In the genomic region with DNA sequence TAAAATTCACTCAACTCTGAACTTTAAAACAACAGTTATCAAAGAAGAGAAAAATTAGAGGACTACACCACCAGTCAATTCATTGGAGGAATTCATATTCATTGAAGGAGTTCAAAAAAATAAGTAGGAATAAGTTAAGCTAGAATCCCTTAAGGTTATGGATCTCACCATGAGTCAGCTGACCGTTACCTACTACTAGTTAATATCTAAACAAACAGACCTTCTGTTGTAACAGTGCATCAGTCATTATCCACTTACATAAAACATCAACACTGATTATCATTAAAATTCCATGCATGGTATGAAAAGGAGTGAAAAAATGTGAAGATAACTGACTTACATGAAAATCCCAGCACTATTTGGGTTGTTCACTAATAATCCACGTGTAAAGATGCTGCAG, we compare ENCODE assay signal across 16 cellular contexts. TPM values are rescaled to one million over a fixed set of nuclear protein-coding genes. Genes with fewer than 3 reads are reported as not detected.
DNase-seq lines count a peak whose midpoint lies in the region; ATAC-seq, FAIRE-seq and TF ChIP-seq lines count a peak whose summit lies in the region.
"Had no signal": no experiment of that assay in that cellular context is flagged by ENCODE, and none has a peak within 500 bp of the region (broad histone marks: within the 10 kb centered on the region; RNA-seq: fewer than 3 reads in every experiment).

No MANE protein-coding gene starts in this region.

- 76% methylated on average over 2 of the region's 2 CpGs for WGBS in mammary epithelial cell (ENCODE audit: low coverage, missing lambda C conversion rate)
- WGBS in right cardiac atrium: 76% methylated on average over 2 of the region's 2 CpGs

- H3K9me3 ChIP-seq in HEK293 (ENCODE audit: control insufficient read depth, insufficient read depth, low read depth, low read length) (no peaks in the 10 kb centered on the region), mammary epithelial cell (replicated peaks; ENCODE audit: insufficient read depth, low read length) (no peaks in the 10 kb centered on the region), osteoblast (ENCODE audit: low read depth, low read length) (no peaks in the 10 kb centered on the region), right cardiac atrium (ENCODE audit: control insufficient read depth, low read length) (no peaks in the 10 kb centered on the region)
- H3K9me3 ChIP-seq: SJSA1 had no signal

- ATAC-seq in right cardiac atrium: no peak
- ATAC-seq: CD8-positive, alpha-beta T cell; K562 had no signal

- H3K4me2 ChIP-seq in mammary epithelial cell (ENCODE audit: insufficient read depth, low read depth, low read length): no peak overlapping the region
- no peak overlapping the region for H3K4me2 ChIP-seq in osteoblast (ENCODE audit: insufficient read depth, low read length)

- in situ Hi-C loops in mammary epithelial cell (cut with MboI; ENCODE audit: low sequenced_read_pairs in 2 of 2): no loop called here

- H3K79me2 ChIP-seq in mammary epithelial cell (ENCODE audit: insufficient read depth, low read length) (peaks cover 77% of the 10 kb centered on the region), osteoblast (ENCODE audit: insufficient read depth, low read length) (peaks cover 53% of the 10 kb centered on the region)

- no TSS peak for BruUV-seq in mammary epithelial cell (replicated peaks; lab: Mats Ljungman, UMichigan)

- intact Hi-C loops in mammary epithelial cell (cut with micrococcal nuclease) (loop anchor here (2.0 kb wide), 1 partner anchor 17 kb away; no protein-coding TSS in a partner anchor), right cardiac atrium (cut with DNase I) (no loop called here)

- no peak overlapping the region for H2AFZ ChIP-seq in mammary epithelial cell (ENCODE audit: low read depth, low read length)
- no peak overlapping the region for H2AFZ ChIP-seq in osteoblast (ENCODE audit: low read length)

- H3K27me3 ChIP-seq in mammary epithelial cell (ENCODE audit: insufficient read depth, low read length): no peaks in the 10 kb centered on the region
- H3K27me3 ChIP-seq in osteoblast (ENCODE audit: insufficient read depth, low read length): no peaks in the 10 kb centered on the region
- no peaks in the 10 kb centered on the region for H3K27me3 ChIP-seq in right cardiac atrium (ENCODE audit: control insufficient read depth, insufficient read depth)
- H3K27me3 ChIP-seq: SJSA1 had no signal

- POLR2A ChIA-PET in HEK293 (lab: Yijun Ruan, JAX): no interaction called here

- no peak for FAIRE-seq in GM12891 (lab: Jason Lieb, UNC)
- FAIRE-seq: GM18507, K562 had no signal

- DNase-seq in EL (peak; percentile 21), mammary epithelial cell (peak; percentile 15), osteoblast (ENCODE audit: insufficient read length, low spot score, missing footprints) (peak; percentile 59), GM12891 (ENCODE audit: insufficient read length, low spot score) (no peak), right cardiac atrium (no peak)
- DNase-seq in effector CD4-positive, alpha-beta T cell: no peak
- DNase-seq: CD8-positive, alpha-beta T cell; DMS 273 treated with DMSO at 0.1 percent for 48 hours; NCI-H1092; NCI-H1694; NCI-H774; SW 1271 had no signal

- no peak overlapping the region for H3K27ac ChIP-seq in HEK293 (ENCODE audit: extremely low read depth, low read depth, low read length)
- no peak overlapping the region for H3K27ac ChIP-seq in mammary epithelial cell (ENCODE audit: insufficient read depth, low read depth, low read length)
- no peak overlapping the region for H3K27ac ChIP-seq in osteoblast (ENCODE audit: low read depth, low read length)
- H3K27ac ChIP-seq in right cardiac atrium (ENCODE audit: low read length): no peak overlapping the region
- H3K27ac ChIP-seq: SJSA1 had no signal

- dilution Hi-C loops in mammary epithelial cell (cut with HindIII; ENCODE audit: low sequenced_read_pairs): no loop called here

- no peak overlapping the region for H3K4me3 ChIP-seq in HEK293 (ENCODE audit: low read depth, low read length)
- H3K4me3 ChIP-seq in mammary epithelial cell (replicated peaks in 1 of 3; ENCODE audit: insufficient read depth in 1 of 3, low read depth in 2 of 3, low read length in 3 of 3): no peak overlapping the region
- no peak overlapping the region for H3K4me3 ChIP-seq in osteoblast (ENCODE audit: insufficient read depth, low read length)
- no peak overlapping the region for H3K4me3 ChIP-seq in right cardiac atrium (ENCODE audit: low read length)
- H3K4me3 ChIP-seq: K562, SJSA1 had no signal

- TF ChIP-seq POLR2A in GM12891 (IDR thresholded peaks at IDR 0.05; ENCODE audit: low read depth, low read length): no peak

- no peak overlapping the region for H3K9ac ChIP-seq in mammary epithelial cell (ENCODE audit: insufficient read depth, low read length)

- no peaks in the 10 kb centered on the region for H3K4me1 ChIP-seq in HEK293 (ENCODE audit: control insufficient read depth, insufficient read depth, low read length)
- no peaks in the 10 kb centered on the region for H3K4me1 ChIP-seq in mammary epithelial cell (ENCODE audit: insufficient read depth, low read length)
- no peaks in the 10 kb centered on the region for H3K4me1 ChIP-seq in osteoblast (ENCODE audit: insufficient read depth, low read length)
- H3K4me1 ChIP-seq in right cardiac atrium (ENCODE audit: control insufficient read depth, insufficient read depth, low read length): no peaks in the 10 kb centered on the region
- H3K4me1 ChIP-seq: SJSA1 had no signal

- H4K20me1 ChIP-seq in mammary epithelial cell (ENCODE audit: insufficient read depth, low read length) (no peaks in the 10 kb centered on the region), osteoblast (ENCODE audit: insufficient read depth, low read length) (peaks cover 28% of the 10 kb centered on the region)

- H3K36me3 ChIP-seq in HEK293 (ENCODE audit: control insufficient read depth in 2 of 2, insufficient read depth in 1 of 2, low read length in 2 of 2): no peaks in the 10 kb centered on the region; a peak in 1 of 3 replicates
- no peaks in the 10 kb centered on the region for H3K36me3 ChIP-seq in mammary epithelial cell (ENCODE audit: insufficient read depth, low read length)
- H3K36me3 ChIP-seq in osteoblast (ENCODE audit: insufficient read depth, low read length): no peaks in the 10 kb centered on the region
- H3K36me3 ChIP-seq: SJSA1 had no signal

- TF ChIP-seq CTCF in HEK293 (tag by site-specific recombination; IDR thresholded peaks at IDR 0.05) (no peak), mammary epithelial cell (conservative IDR thresholded peaks at IDR 0.05 in 1 of 2, IDR thresholded peaks at IDR 0.05 in 1 of 2; ENCODE audit: extremely low read depth in 1 of 2, insufficient read depth in 1 of 2, low read depth in 1 of 2, low read length in 2 of 2) (no peak), osteoblast (IDR thresholded peaks at IDR 0.05; ENCODE audit: extremely low read depth, low read depth, low read length) (no peak)

- CTCF ChIA-PET in HEK293 (lab: Yijun Ruan, JAX) (interaction anchor here (0.6 to 1.2 kb wide), 2 partner anchors 117 to 472 kb away, joined by 3 read pairs; no protein-coding TSS in a partner anchor), mammary epithelial cell (lab: Charles Lee; ENCODE audit: low non-redundant PET) (no interaction called here)

TF ChIP-seq in HEK293, 187 proteins besides CTCF, POLR2A, EP300 and RAD21:
- TF ChIP-seq OSR2 (tag by site-specific recombination; IDR thresholded peaks at IDR 0.05) (0 out of 2 replicates have a peak, but pooled peaks have one; percentile 22), ZXDB (tag by site-specific recombination; IDR thresholded peaks at IDR 0.05) (no peak)

TF ChIP-seq in GM12891, 5 proteins besides CTCF, POLR2A, EP300 and RAD21:
- TF ChIP-seq TAF1 (IDR thresholded peaks at IDR 0.05; ENCODE audit: low read depth, low read length): no peak
- TF ChIP-seq POU2F2 (IDR thresholded peaks at IDR 0.05; ENCODE audit: low read depth, low read length): no peak
- TF ChIP-seq POLR2AphosphoS5 (IDR thresholded peaks at IDR 0.05; ENCODE audit: low read depth, low read length): no peak
- TF ChIP-seq SPI1 (IDR thresholded peaks at IDR 0.05; ENCODE audit: low read depth, low read length): no peak

RNA-seq across cellular contexts. Expression of a gene that starts 44.9 kb away (rescaled TPM):
- total RNA-seq in mammary epithelial cell: 10 to 100 TPM; 40.8 to 43.1 TPM
- polyA plus RNA-seq in mammary epithelial cell: 28.4 TPM
- 46.6 TPM for polyA minus RNA-seq in mammary epithelial cell
- total RNA-seq in osteoblast: 37.3 and 41.8 TPM in 2 replicates
- 11.4 TPM for polyA plus RNA-seq in GM12891 (2012; ENCODE audit: low read depth, missing spikeins)
- 10 to 100 TPM; 41.8 to 50.5 (median 45.3) TPM for total RNA-seq in right cardiac atrium
- 15.0 TPM for polyA plus RNA-seq in right cardiac atrium

Comparison
In these comparisons a context has a peak if more than half of its experiments do, and no peak if none do; other contexts are left out.
1. DNase-seq: peak in EL (single experiment), mammary epithelial cell (single experiment) and osteoblast (single experiment); none in GM12891 (single experiment), effector CD4-positive, alpha-beta T cell (single experiment) and right cardiac atrium (0 of 3).